21 cellular contexts compared by ENCODE assay signal in genomic region chr12:57418255-57418654, GRCh38. TPM values are rescaled to one million over a fixed set of nuclear protein-coding genes. Genes with fewer than 3 reads are reported as not detected.
DNase-seq lines count a peak whose midpoint lies in the region; TF ChIP-seq lines count a peak whose summit lies in the region.
"Had no signal": no experiment of that assay in that cellular context is flagged by ENCODE, and none has a peak within 500 bp of the region (broad histone marks: within the 10 kb centered on the region; RNA-seq: fewer than 3 reads in every experiment).

No MANE protein-coding gene starts in this region.

- peak; percentile 13 for DNase-seq in activated CD8-positive, alpha-beta memory T cell treated with anti-CD3 and anti-CD28 coated beads, Interleukin-2, amount 50 U/mL, for 48 hours
- no peak for DNase-seq in activated CD8-positive, alpha-beta memory T cell treated with anti-CD3 and anti-CD28 coated beads, Interleukin-2, amount 50 U/mL, for 4 hours
- DNase-seq in adrenal gland (peak; percentile 74 to 90 (median 79)), medulla oblongata (ENCODE audit: extremely low spot score) (peak; percentile 35), OCI-M1 (lab: John Stamatoyannopoulos, UW) (no peak), GM19238 (ENCODE audit: insufficient read length, low spot score) (no peak)
- DNase-seq: 8988T; activated B cell treated with CpG ODN at 0.5 μM for 24 hours; activated CD4-positive, alpha-beta memory T cell treated with anti-CD3 and anti-CD28 coated beads for 36 hours; activated naive CD8-positive, alpha-beta T cell treated with anti-CD3 and anti-CD28 coated beads for 36 hours; activated T-cell treated with anti-CD3 and anti-CD28 coated beads, Interleukin-2, amount 50 U/mL, for 24 hours; hippocampal formation; naive thymus-derived CD8-positive, alpha-beta T cell; NCI-H187; NCI-H226; PC-3; SK-N-SH had no signal

- TF ChIP-seq CTCF in adrenal gland (IDR thresholded peaks at IDR 0.05): no peak

- no peak for TF ChIP-seq POLR2A in adrenal gland (IDR thresholded peaks at IDR 0.05)

- no peaks in the 10 kb centered on the region for H3K9me3 ChIP-seq in adrenal gland (replicated peaks in 1 of 3)
- H3K9me3 ChIP-seq: breast epithelium, SK-N-SH had no signal

- intact Hi-C loops in adrenal gland (cut with DNase I): no loop called here

- H3K4me3 ChIP-seq in adrenal gland: no peak overlapping the region
- H3K4me3 ChIP-seq: breast epithelium had no signal

- peak overlapping the region; percentile 0 to 77 (median 53) for H3K27ac ChIP-seq in adrenal gland
- H3K27ac ChIP-seq: breast epithelium, KMS-11 had no signal

- no peaks in the 10 kb centered on the region for H3K36me3 ChIP-seq in adrenal gland (replicated peaks in 1 of 2)
- H3K36me3 ChIP-seq: breast epithelium had no signal

- no peaks in the 10 kb centered on the region for H3K27me3 ChIP-seq in adrenal gland
- H3K27me3 ChIP-seq: breast epithelium had no signal

- 53 to 62% (median 58%) methylated on average over 9 of the region's 9 CpGs for WGBS in adrenal gland, 4 donors

- H3K4me1 ChIP-seq in adrenal gland (replicated peaks in 1 of 2): peaks cover 6 to 38% of the 10 kb centered on the region in 2 donors
- H3K4me1 ChIP-seq: breast epithelium had no signal

RNA-seq across cellular contexts. Expression of gene R3HDM2, which starts 12.6 kb away (rescaled TPM):
- 10 to 100 TPM; 27.7 to 91.9 (median 51.9) TPM for total RNA-seq in adrenal gland
- polyA plus RNA-seq in adrenal gland: 10 to 100 TPM; 21.9 to 33.8 (median 32.4) TPM

RNA-seq across cellular contexts. Expression of gene INHBC, which starts 16.3 kb away (rescaled TPM):
- not detected for total RNA-seq in adrenal gland
- not detected for polyA plus RNA-seq in adrenal gland
- total RNA-seq: activated B cell treated with CpG ODN at 0.5 μM for 24 hours; activated CD4-positive, alpha-beta memory T cell treated with anti-CD3 and anti-CD28 coated beads for 36 hours; activated naive CD8-positive, alpha-beta T cell treated with anti-CD3 and anti-CD28 coated beads for 36 hours; breast epithelium; fibroblast of villous mesenchyme; PC-3; posterior vena cava had no signal
- polyA plus RNA-seq: naive thymus-derived CD8-positive, alpha-beta T cell had no signal

RNA-seq across cellular contexts. Expression of gene INHBE, which starts 36.9 kb away (rescaled TPM):
- total RNA-seq in adrenal gland: not detected
- not detected for polyA plus RNA-seq in adrenal gland
- total RNA-seq: breast epithelium; naive thymus-derived CD8-positive, alpha-beta T cell; PC-3; posterior vena cava had no signal

RNA-seq across cellular contexts. Expression of gene GLI1, which starts 41.3 kb away (rescaled TPM):
- total RNA-seq in adrenal gland: 1 to 10 TPM in 4 of 8 donors, under 1 TPM in 4; 0.30 to 2.8 (median 0.92) TPM
- 1 to 10 TPM in 2 of 3 donors, under 1 TPM in 1; 0.44 to 7.2 (median 4.4) TPM for polyA plus RNA-seq in adrenal gland
- polyA plus RNA-seq: naive thymus-derived CD8-positive, alpha-beta T cell had no signal

Comparison
In these comparisons a context has a peak if more than half of its experiments do, and no peak if none do; other contexts are left out.
1. DNase-seq: peak in activated CD8-positive, alpha-beta memory T cell treated with anti-CD3 and anti-CD28 coated beads, Interleukin-2, amount 50 U/mL, for 48 hours (single experiment), adrenal gland (7 of 7) and medulla oblongata (single experiment); none in activated CD8-positive, alpha-beta memory T cell treated with anti-CD3 and anti-CD28 coated beads, Interleukin-2, amount 50 U/mL, for 4 hours (single experiment), OCI-M1 (single experiment) and GM19238 (single experiment).